Comparison of ENCODE assay signal across 1 cellular context in genomic region chr19:5693195-5694166, GRCh38.
A peak's percentile ranks its signal among the peaks of the same experiment; 100 is the strongest.
TF ChIP-seq lines count a peak whose summit lies in the region.

No MANE protein-coding gene starts in this region.

TF ChIP-seq in K562, 482 proteins besides CTCF, POLR2A, EP300 and RAD21 (continues in another document):
- TF ChIP-seq NEUROD1 (IDR thresholded peaks at IDR 0.05; ENCODE audit: borderline replicate concordance, low read depth, low read length, partially characterized antibody) (no peak), ZBTB40 (IDR thresholded peaks at IDR 0.05) (no peak), ZBTB40 (CRISPR knock-in tag; IDR thresholded peaks at IDR 0.05) (no peak), MIER1 (IDR thresholded peaks at IDR 0.05; ENCODE audit: low read depth) (no peak), MBD2 (IDR thresholded peaks at IDR 0.05; ENCODE audit: borderline replicate concordance, low read depth) (0 out of 2 replicates have a peak, but pooled peaks have one; percentile 5), PML (IDR thresholded peaks at IDR 0.05; ENCODE audit: low read length) (no peak; the same call in 1 of the 2 replicates), PCBP1 (IDR thresholded peaks at IDR 0.05; ENCODE audit: low read depth, low read length, poor library complexity, severe bottlenecking) (peak; percentile 51), POLR2AphosphoS5 (IDR thresholded peaks at IDR 0.05; ENCODE audit: control insufficient read depth, insufficient read depth, low read depth, low read length) (no peak), TGIF2 (CRISPR knock-in tag; IDR thresholded peaks at IDR 0.05) (no peak), GABPB1 (CRISPR knock-in tag; IDR thresholded peaks at IDR 0.05) (0 out of 2 replicates have a peak, but pooled peaks have one; percentile 33), PURB (CRISPR knock-in tag; IDR thresholded peaks at IDR 0.05; ENCODE audit: low read depth) (no peak), E2F5 (CRISPR knock-in tag; IDR thresholded peaks at IDR 0.05) (no peak), ZNF217 (CRISPR knock-in tag; IDR thresholded peaks at IDR 0.05) (no peak), FOXJ2 (tag; IDR thresholded peaks at IDR 0.05) (no peak), ZFX (CRISPR knock-in tag; IDR thresholded peaks at IDR 0.05) (peak; percentile 39; the same call in 1 of the 2 replicates), SREBF2 (CRISPR knock-in tag; IDR thresholded peaks at IDR 0.05) (no peak), FOXP4 (CRISPR knock-in tag; IDR thresholded peaks at IDR 0.05; ENCODE audit: borderline replicate concordance) (peak; percentile 65; the same call in 1 of the 2 replicates), RNF219 (CRISPR knock-in tag; IDR thresholded peaks at IDR 0.05) (no peak), CCAR2 (IDR thresholded peaks at IDR 0.05; ENCODE audit: low read depth, low read length) (no peak), BDP1 (IDR thresholded peaks at IDR 0.05; ENCODE audit: insufficient read depth, insufficient read length) (no peak), RBM22 (IDR thresholded peaks at IDR 0.05; ENCODE audit: low read depth, low read length, poor library complexity, severe bottlenecking) (peak; percentile 98), TEAD4 (IDR thresholded peaks at IDR 0.05; ENCODE audit: low read length) (no peak), TEAD4 (CRISPR knock-in tag; IDR thresholded peaks at IDR 0.05; ENCODE audit: borderline replicate concordance) (peak; percentile 52; the same call in 1 of the 2 replicates), ZNF780A (CRISPR knock-in tag; IDR thresholded peaks at IDR 0.05) (no peak), POLR2G (IDR thresholded peaks at IDR 0.05; ENCODE audit: low read depth, low read length) (peak; percentile 87), THRAP3 (IDR thresholded peaks at IDR 0.05; ENCODE audit: borderline replicate concordance) (no peak), LCOR (CRISPR knock-in tag; IDR thresholded peaks at IDR 0.05) (0 out of 2 replicates have a peak, but pooled peaks have one; percentile 16), SNRNP70 (optimal IDR thresholded peaks at IDR 0.05; ENCODE audit: low read depth, low read length) (peak; percentile 39), SUPT5H (IDR thresholded peaks at IDR 0.05) (peak; percentile 49), POLR2H (tag; IDR thresholded peaks at IDR 0.05; ENCODE audit: low read depth) (no peak), MAX (CRISPR knock-in tag; IDR thresholded peaks at IDR 0.05) (peak; percentile 78)
- TF ChIP-seq, protein P1, sequence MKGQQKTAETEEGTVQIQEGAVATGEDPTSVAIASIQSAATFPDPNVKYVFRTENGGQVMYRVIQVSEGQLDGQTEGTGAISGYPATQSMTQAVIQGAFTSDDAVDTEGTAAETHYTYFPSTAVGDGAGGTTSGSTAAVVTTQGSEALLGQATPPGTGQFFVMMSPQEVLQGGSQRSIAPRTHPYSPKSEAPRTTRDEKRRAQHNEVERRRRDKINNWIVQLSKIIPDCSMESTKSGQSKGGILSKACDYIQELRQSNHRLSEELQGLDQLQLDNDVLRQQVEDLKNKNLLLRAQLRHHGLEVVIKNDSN (CRISPR knock-in tag; IDR thresholded peaks at IDR 0.05): peak; percentile 24; the same call in 1 of the 2 replicates
- TF ChIP-seq, protein P2, sequence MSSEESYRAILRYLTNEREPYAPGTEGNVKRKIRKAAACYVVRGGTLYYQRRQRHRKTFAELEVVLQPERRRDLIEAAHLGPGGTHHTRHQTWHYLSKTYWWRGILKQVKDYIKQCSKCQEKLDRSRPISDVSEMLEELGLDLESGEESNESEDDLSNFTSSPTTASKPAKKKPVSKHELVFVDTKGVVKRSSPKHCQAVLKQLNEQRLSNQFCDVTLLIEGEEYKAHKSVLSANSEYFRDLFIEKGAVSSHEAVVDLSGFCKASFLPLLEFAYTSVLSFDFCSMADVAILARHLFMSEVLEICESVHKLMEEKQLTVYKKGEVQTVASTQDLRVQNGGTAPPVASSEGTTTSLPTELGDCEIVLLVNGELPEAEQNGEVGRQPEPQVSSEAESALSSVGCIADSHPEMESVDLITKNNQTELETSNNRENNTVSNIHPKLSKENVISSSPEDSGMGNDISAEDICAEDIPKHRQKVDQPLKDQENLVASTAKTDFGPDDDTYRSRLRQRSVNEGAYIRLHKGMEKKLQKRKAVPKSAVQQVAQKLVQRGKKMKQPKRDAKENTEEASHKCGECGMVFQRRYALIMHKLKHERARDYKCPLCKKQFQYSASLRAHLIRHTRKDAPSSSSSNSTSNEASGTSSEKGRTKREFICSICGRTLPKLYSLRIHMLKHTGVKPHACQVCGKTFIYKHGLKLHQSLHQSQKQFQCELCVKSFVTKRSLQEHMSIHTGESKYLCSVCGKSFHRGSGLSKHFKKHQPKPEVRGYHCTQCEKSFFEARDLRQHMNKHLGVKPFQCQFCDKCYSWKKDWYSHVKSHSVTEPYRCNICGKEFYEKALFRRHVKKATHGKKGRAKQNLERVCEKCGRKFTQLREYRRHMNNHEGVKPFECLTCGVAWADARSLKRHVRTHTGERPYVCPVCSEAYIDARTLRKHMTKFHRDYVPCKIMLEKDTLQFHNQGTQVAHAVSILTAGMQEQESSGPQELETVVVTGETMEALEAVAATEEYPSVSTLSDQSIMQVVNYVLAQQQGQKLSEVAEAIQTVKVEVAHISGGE (CRISPR knock-in tag; IDR thresholded peaks at IDR 0.05): no peak
- TF ChIP-seq, protein P3, sequence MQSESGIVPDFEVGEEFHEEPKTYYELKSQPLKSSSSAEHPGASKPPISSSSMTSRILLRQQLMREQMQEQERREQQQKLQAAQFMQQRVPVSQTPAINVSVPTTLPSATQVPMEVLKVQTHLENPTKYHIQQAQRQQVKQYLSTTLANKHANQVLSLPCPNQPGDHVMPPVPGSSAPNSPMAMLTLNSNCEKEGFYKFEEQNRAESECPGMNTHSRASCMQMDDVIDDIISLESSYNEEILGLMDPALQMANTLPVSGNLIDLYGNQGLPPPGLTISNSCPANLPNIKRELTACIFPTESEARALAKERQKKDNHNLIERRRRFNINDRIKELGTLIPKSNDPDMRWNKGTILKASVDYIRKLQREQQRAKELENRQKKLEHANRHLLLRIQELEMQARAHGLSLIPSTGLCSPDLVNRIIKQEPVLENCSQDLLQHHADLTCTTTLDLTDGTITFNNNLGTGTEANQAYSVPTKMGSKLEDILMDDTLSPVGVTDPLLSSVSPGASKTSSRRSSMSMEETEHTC (IDR thresholded peaks at IDR 0.05): no peak
- TF ChIP-seq, protein P4, sequence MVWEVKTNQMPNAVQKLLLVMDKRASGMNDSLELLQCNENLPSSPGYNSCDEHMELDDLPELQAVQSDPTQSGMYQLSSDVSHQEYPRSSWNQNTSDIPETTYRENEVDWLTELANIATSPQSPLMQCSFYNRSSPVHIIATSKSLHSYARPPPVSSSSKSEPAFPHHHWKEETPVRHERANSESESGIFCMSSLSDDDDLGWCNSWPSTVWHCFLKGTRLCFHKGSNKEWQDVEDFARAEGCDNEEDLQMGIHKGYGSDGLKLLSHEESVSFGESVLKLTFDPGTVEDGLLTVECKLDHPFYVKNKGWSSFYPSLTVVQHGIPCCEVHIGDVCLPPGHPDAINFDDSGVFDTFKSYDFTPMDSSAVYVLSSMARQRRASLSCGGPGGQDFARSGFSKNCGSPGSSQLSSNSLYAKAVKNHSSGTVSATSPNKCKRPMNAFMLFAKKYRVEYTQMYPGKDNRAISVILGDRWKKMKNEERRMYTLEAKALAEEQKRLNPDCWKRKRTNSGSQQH (CRISPR knock-in tag; IDR thresholded peaks at IDR 0.05): no peak
